In the genomic region with DNA sequence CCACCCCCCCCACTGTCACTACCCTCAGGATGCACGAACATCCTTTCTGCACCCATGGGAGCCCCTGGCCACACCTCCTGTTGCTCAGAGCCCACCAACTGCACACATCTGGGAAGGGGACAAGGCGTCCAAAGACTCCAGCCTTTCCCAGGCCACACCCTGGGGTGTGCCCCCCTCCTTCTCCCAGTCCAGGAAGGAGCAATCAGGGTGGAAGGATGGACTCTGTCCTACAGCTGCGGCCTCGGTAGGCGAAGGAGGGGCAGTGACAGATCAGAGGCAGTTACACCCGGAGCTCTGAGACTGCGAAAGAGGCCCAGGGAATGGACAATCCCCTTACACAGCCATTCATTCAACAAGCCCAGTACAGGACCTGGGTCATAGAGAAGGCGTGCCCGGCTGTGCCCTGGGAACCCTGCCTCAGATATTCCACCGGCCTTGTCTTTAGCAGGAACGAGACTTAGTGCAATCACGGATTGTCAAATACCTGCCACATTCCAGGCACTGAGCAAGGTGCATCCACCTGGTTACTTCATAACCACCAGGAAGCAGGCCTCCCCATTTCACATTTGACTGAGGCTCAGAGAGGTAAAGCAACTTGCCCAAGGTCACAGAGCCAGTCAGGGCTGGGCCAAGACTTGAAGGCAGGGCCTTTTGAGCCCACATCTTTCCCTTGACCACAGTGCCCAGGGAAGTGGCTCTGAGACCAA, we compare ENCODE assay signal across 1 cellular context.
TF ChIP-seq lines count a peak whose summit lies in the region.

No MANE protein-coding gene starts in this region.

TF ChIP-seq in HEK293, 187 proteins besides CTCF, POLR2A, EP300 and RAD21 (continued from another document):
- TF ChIP-seq ZNF596 (tag by site-specific recombination; IDR thresholded peaks at IDR 0.05) (no peak), ZNF366 (tag by site-specific recombination; conservative IDR thresholded peaks at IDR 0.05) (no peak), KLF1 (tag by site-specific recombination; IDR thresholded peaks at IDR 0.05) (peak; percentile 30; the same call in 1 of the 2 replicates)
